3 cellular contexts compared by ENCODE assay signal in the genomic region with DNA sequence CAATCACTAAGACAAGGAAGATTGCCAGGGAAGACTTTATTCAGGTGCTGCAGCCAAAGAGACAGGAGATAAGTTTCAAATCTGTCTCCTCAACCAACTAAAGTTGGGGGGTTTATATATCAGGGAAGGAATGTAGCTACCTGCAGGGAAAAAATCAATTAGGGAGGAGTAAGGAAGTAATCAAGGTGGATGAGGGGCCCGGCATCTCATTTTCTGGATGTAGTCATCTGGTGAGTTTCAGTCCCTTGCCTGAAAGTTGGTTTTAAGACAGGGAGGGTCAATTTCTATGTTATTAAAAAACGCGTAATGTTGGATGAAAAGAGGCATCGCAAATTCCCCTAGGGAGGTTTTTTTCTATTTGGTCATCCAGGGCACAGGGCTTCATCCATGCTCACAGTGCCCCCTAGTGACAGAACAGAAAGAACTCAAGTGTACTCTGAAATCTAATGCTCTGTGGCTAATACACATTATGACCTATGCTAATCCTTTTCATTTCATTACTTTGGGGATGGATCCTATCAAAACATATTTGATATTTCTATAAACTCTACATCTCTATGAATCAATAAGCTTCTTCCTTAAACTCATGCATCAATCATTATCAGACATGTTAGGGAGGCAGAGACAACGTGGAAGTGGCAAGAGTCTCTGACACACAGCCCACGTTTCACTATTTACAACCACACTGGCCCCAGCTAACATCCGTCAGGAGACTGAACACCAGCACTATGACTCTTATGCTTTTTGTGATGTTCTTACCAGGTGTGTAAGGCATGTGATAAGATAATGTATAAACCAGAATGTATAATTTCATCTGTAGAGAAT.
TF ChIP-seq lines count a peak whose summit lies in the region.

No MANE protein-coding gene starts in this region.

TF ChIP-seq in A549, 52 proteins besides CTCF, POLR2A, EP300 and RAD21:
- no peak for TF ChIP-seq CBX2 (IDR thresholded peaks at IDR 0.05; ENCODE audit: borderline replicate concordance, low read depth)
- no peak for TF ChIP-seq POLR2AphosphoS2 (conservative IDR thresholded peaks at IDR 0.05; ENCODE audit: low read length)
- TF ChIP-seq TP53 (CRISPR knock-in tag; IDR thresholded peaks at IDR 0.05) = no peak
- TF ChIP-seq, protein P1, sequence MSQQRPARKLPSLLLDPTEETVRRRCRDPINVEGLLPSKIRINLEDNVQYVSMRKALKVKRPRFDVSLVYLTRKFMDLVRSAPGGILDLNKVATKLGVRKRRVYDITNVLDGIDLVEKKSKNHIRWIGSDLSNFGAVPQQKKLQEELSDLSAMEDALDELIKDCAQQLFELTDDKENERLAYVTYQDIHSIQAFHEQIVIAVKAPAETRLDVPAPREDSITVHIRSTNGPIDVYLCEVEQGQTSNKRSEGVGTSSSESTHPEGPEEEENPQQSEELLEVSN (IDR thresholded peaks at IDR 0.05; ENCODE audit: borderline replicate concordance, low read depth) = no peak
- no peak for TF ChIP-seq CHD4 (IDR thresholded peaks at IDR 0.05; ENCODE audit: borderline replicate concordance)
- TF ChIP-seq PHF8 (IDR thresholded peaks at IDR 0.05; ENCODE audit: borderline replicate concordance, low read depth) = no peak

TF ChIP-seq in GM23338, 12 proteins besides CTCF, POLR2A, EP300 and RAD21:
- TF ChIP-seq ZNF114 (CRISPR knock-in tag; IDR thresholded peaks at IDR 0.05) = no peak
- TF ChIP-seq CREB1 (CRISPR knock-in tag; IDR thresholded peaks at IDR 0.05; ENCODE audit: low read depth) = no peak

TF ChIP-seq in endothelial cell of umbilical vein, 7 proteins besides CTCF, POLR2A, EP300 and RAD21:
- TF ChIP-seq EZH2 (IDR thresholded peaks at IDR 0.05; ENCODE audit: borderline replicate concordance, low read depth, low read length, severe bottlenecking) = no peak
- TF ChIP-seq JUN (IDR thresholded peaks at IDR 0.05; ENCODE audit: borderline replicate concordance, insufficient read depth, insufficient read length, low read depth) = no peak
- no peak for TF ChIP-seq GATA2 (IDR thresholded peaks at IDR 0.05; ENCODE audit: insufficient read depth, insufficient read length, low read depth, low read length)
- TF ChIP-seq, protein P2, sequence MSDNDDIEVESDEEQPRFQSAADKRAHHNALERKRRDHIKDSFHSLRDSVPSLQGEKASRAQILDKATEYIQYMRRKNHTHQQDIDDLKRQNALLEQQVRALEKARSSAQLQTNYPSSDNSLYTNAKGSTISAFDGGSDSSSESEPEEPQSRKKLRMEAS (IDR thresholded peaks at IDR 0.05; ENCODE audit: insufficient read depth, insufficient read length) = no peak
- TF ChIP-seq MYC (IDR thresholded peaks at IDR 0.05; ENCODE audit: low read depth, low read length) = no peak
- no peak for TF ChIP-seq POLR2AphosphoS5 (IDR thresholded peaks at IDR 0.05; ENCODE audit: insufficient read depth, low read depth, low read length)
- no peak for TF ChIP-seq FOS (IDR thresholded peaks at IDR 0.05; ENCODE audit: borderline replicate concordance, insufficient read depth, low read length)
